ENCODE assay signal across 14 cellular contexts in the genomic region with DNA sequence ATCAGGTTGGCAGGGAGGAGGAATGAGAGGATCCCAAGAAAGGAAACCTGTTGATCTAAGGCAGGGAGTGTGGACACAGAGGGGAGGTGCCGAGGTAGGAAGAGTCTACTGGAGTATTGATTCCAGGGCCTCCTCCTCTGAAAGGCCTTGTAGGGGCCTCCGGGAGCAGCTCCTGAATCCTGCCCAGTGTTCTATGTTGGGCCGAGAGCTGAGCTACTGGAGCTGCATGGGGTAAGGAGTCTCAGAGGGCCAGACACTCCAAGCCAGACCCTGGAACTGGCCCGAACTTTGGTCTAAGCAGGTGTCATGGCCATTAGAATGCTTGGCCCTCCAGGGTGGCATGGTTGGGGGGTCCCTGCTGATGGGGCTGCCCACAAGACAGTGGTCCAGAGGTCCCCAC. TPM values are rescaled to one million over a fixed set of nuclear protein-coding genes. Genes with fewer than 3 reads are reported as not detected.
"Had no signal": no experiment of that assay in that cellular context is flagged by ENCODE, and none has a peak within 500 bp of the region (broad histone marks: within the 10 kb centered on the region; RNA-seq: fewer than 3 reads in every experiment).

No MANE protein-coding gene starts in this region.

- DNase-seq: activated CD4-positive, alpha-beta T cell treated with anti-CD3 and anti-CD28 coated beads for 4 hours; left colon; natural killer cell; occipital lobe; psoas muscle; stimulated activated CD4-positive, alpha-beta T cell treated with anti-CD3 and anti-CD28 coated beads, Interleukin-12 subunit alpha, Interleukin-12 subunit beta, amount 100 ng/mL, for 4 hours; stimulated activated naive CD4-positive, alpha-beta T cell; T1000; upper lobe of left lung had no signal

- H3K4me3 Mint-ChIP-seq: natural killer cell had no signal

- H3K27me3 ChIP-seq: ascending aorta, SJSA1, suprapubic skin, upper lobe of left lung had no signal

- H3K9me3 Mint-ChIP-seq: natural killer cell had no signal

- H3K4me1 Mint-ChIP-seq: natural killer cell had no signal

- ATAC-seq: left colon, natural killer cell, sciatic nerve had no signal

- H3K36me3 ChIP-seq: ascending aorta, SJSA1, suprapubic skin, upper lobe of left lung had no signal

- H3K27ac Mint-ChIP-seq: natural killer cell had no signal

- H3K9me3 ChIP-seq: ascending aorta, psoas muscle, SJSA1, suprapubic skin, upper lobe of left lung had no signal

- H3K4me1 ChIP-seq: ascending aorta, psoas muscle, suprapubic skin, upper lobe of left lung had no signal

- H3K27ac ChIP-seq: ascending aorta, psoas muscle, SJSA1, suprapubic skin, upper lobe of left lung had no signal

- H3K36me3 Mint-ChIP-seq: natural killer cell had no signal

- H3K4me3 ChIP-seq: ascending aorta, lung, psoas muscle, SJSA1, suprapubic skin, upper lobe of left lung had no signal

RNA-seq across cellular contexts. Expression of a gene that starts 30.3 kb away (rescaled TPM):
- total RNA-seq: occipital lobe had no signal
